In genomic region chr6:108260809-108261569, GRCh38 we compare ENCODE assay signal across 1 cellular context.
TF ChIP-seq lines count a peak whose summit lies in the region.

Gene SNX3 (minus strand): TSS chr6:108261040. CDS start chr6:108260921, 119 bp downstream.

TF ChIP-seq in K562, 482 proteins besides CTCF, POLR2A, EP300 and RAD21 (continued from another document and continues in another):
- no peak for TF ChIP-seq RERE (CRISPR knock-in tag; IDR thresholded peaks at IDR 0.05; ENCODE audit: borderline replicate concordance)
- no peak for TF ChIP-seq CBX8 (IDR thresholded peaks at IDR 0.05; ENCODE audit: borderline replicate concordance, extremely low read depth, low read depth, low read length, poor library complexity, severe bottlenecking)
- TF ChIP-seq RNF2 (IDR thresholded peaks at IDR 0.05): peak; percentile 78; the same call in 1 of the 2 replicates
- TF ChIP-seq RFX5 (IDR thresholded peaks at IDR 0.05; ENCODE audit: low read depth, low read length): no peak
- TF ChIP-seq, protein P1, sequence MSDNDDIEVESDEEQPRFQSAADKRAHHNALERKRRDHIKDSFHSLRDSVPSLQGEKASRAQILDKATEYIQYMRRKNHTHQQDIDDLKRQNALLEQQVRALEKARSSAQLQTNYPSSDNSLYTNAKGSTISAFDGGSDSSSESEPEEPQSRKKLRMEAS (CRISPR knock-in tag; IDR thresholded peaks at IDR 0.05): peak; percentile 80
- TF ChIP-seq RBM25 (IDR thresholded peaks at IDR 0.05; ENCODE audit: low read depth, low read length, severe bottlenecking): no peak
- peak; percentile 59; the same call in 1 of the 2 replicates for TF ChIP-seq NR2C1 (IDR thresholded peaks at IDR 0.05)
- TF ChIP-seq NR2C1 (tag; IDR thresholded peaks at IDR 0.05): peak; percentile 78
- 0 out of 2 replicates have a peak, but pooled peaks have one; percentile 22 for TF ChIP-seq ILF3 (IDR thresholded peaks at IDR 0.05; ENCODE audit: borderline replicate concordance)
- TF ChIP-seq GATAD2A (IDR thresholded peaks at IDR 0.05): no peak
- no peak for TF ChIP-seq TGIF2 (CRISPR knock-in tag; IDR thresholded peaks at IDR 0.05)
- TF ChIP-seq CLOCK (CRISPR knock-in tag; IDR thresholded peaks at IDR 0.05; ENCODE audit: borderline replicate concordance): no peak
- peak; percentile 80 for TF ChIP-seq POLR2B (IDR thresholded peaks at IDR 0.05; ENCODE audit: low read depth, partially characterized antibody)
- TF ChIP-seq NFYB (IDR thresholded peaks at IDR 0.05; ENCODE audit: extremely low read depth, insufficient read length): no peak
- TF ChIP-seq, protein P2, sequence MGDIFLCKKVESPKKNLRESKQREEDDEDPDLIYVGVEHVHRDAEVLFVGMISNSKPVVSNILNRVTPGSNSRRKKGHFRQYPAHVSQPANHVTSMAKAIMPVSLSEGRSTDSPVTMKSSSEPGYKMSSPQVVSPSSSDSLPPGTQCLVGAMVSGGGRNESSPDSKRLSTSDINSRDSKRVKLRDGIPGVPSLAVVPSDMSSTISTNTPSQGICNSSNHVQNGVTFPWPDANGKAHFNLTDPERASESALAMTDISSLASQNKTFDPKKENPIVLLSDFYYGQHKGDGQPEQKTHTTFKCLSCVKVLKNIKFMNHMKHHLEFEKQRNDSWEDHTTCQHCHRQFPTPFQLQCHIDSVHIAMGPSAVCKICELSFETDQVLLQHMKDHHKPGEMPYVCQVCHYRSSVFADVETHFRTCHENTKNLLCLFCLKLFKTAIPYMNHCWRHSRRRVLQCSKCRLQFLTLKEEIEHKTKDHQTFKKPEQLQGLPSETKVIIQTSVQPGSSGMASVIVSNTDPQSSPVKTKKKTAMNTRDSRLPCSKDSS (IDR thresholded peaks at IDR 0.05; ENCODE audit: low read depth, partially characterized antibody): no peak
- peak; percentile 36; the same call in 1 of the 2 replicates for TF ChIP-seq C11orf30 (IDR thresholded peaks at IDR 0.05; ENCODE audit: low read depth)
- TF ChIP-seq SNAPC5 (CRISPR knock-in tag; IDR thresholded peaks at IDR 0.05): no peak
- peak; percentile 86 for TF ChIP-seq SUPT5H (IDR thresholded peaks at IDR 0.05)
- TF ChIP-seq JUNB (CRISPR knock-in tag; conservative IDR thresholded peaks at IDR 0.05): no peak
- peak in 1 of 2 experiments; percentile 30; a peak in 1 of 3 replicates for TF ChIP-seq CBX3 (IDR thresholded peaks at IDR 0.05; ENCODE audit: borderline replicate concordance in 1 of 2, low read length in 2 of 2)
- no peak for TF ChIP-seq ZNF3 (CRISPR knock-in tag; IDR thresholded peaks at IDR 0.05)
- TF ChIP-seq POLR2AphosphoS5 (IDR thresholded peaks at IDR 0.05; ENCODE audit: control insufficient read depth, insufficient read depth, low read depth, low read length): peak; percentile 85
- no peak; the same call in 1 of the 2 replicates for TF ChIP-seq SMARCA4 (IDR thresholded peaks at IDR 0.05)
- TF ChIP-seq POLR2G (IDR thresholded peaks at IDR 0.05; ENCODE audit: low read depth, low read length): peak; percentile 97
- TF ChIP-seq NCOA6 (IDR thresholded peaks at IDR 0.05): no peak
- peak; percentile 81; the same call in 1 of the 2 replicates for TF ChIP-seq ETV5 (CRISPR knock-in tag; IDR thresholded peaks at IDR 0.05; ENCODE audit: low read depth)
- no peak for TF ChIP-seq PTTG1 (tag; IDR thresholded peaks at IDR 0.05; ENCODE audit: low read depth)
- TF ChIP-seq, protein P3, sequence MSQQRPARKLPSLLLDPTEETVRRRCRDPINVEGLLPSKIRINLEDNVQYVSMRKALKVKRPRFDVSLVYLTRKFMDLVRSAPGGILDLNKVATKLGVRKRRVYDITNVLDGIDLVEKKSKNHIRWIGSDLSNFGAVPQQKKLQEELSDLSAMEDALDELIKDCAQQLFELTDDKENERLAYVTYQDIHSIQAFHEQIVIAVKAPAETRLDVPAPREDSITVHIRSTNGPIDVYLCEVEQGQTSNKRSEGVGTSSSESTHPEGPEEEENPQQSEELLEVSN (IDR thresholded peaks at IDR 0.05; ENCODE audit: borderline replicate concordance in 1 of 2, extremely low read depth in 1 of 2, insufficient read depth in 1 of 2, insufficient read length in 1 of 2, low read depth in 1 of 2, low read length in 1 of 2, poor library complexity in 1 of 2, severe bottlenecking in 1 of 2): peak in 1 of 2 experiments; percentile 10
- TF ChIP-seq TAF9B (IDR thresholded peaks at IDR 0.05; ENCODE audit: partially characterized antibody): peak; percentile 66
- no peak for TF ChIP-seq ZNF217 (CRISPR knock-in tag; IDR thresholded peaks at IDR 0.05)
- TF ChIP-seq E2F5 (CRISPR knock-in tag; IDR thresholded peaks at IDR 0.05): 0 out of 2 replicates have a peak, but pooled peaks have one; percentile 78
- TF ChIP-seq CUX1 (CRISPR knock-in tag; IDR thresholded peaks at IDR 0.05): no peak; the same call in 1 of the 2 replicates
- peak; percentile 90 for TF ChIP-seq PML (IDR thresholded peaks at IDR 0.05; ENCODE audit: low read length)
- TF ChIP-seq RBBP5 (IDR thresholded peaks at IDR 0.05; ENCODE audit: borderline replicate concordance, insufficient read depth, low read length, poor library complexity, severe bottlenecking): peak; percentile 67
- no peak for TF ChIP-seq CHAMP1 (IDR thresholded peaks at IDR 0.05)
- TF ChIP-seq, protein P4, sequence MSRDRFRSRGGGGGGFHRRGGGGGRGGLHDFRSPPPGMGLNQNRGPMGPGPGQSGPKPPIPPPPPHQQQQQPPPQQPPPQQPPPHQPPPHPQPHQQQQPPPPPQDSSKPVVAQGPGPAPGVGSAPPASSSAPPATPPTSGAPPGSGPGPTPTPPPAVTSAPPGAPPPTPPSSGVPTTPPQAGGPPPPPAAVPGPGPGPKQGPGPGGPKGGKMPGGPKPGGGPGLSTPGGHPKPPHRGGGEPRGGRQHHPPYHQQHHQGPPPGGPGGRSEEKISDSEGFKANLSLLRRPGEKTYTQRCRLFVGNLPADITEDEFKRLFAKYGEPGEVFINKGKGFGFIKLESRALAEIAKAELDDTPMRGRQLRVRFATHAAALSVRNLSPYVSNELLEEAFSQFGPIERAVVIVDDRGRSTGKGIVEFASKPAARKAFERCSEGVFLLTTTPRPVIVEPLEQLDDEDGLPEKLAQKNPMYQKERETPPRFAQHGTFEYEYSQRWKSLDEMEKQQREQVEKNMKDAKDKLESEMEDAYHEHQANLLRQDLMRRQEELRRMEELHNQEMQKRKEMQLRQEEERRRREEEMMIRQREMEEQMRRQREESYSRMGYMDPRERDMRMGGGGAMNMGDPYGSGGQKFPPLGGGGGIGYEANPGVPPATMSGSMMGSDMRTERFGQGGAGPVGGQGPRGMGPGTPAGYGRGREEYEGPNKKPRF (IDR thresholded peaks at IDR 0.05; ENCODE audit: low read depth, low read length): no peak
